ENCODE assay signal across 9 cellular contexts in the genomic region with DNA sequence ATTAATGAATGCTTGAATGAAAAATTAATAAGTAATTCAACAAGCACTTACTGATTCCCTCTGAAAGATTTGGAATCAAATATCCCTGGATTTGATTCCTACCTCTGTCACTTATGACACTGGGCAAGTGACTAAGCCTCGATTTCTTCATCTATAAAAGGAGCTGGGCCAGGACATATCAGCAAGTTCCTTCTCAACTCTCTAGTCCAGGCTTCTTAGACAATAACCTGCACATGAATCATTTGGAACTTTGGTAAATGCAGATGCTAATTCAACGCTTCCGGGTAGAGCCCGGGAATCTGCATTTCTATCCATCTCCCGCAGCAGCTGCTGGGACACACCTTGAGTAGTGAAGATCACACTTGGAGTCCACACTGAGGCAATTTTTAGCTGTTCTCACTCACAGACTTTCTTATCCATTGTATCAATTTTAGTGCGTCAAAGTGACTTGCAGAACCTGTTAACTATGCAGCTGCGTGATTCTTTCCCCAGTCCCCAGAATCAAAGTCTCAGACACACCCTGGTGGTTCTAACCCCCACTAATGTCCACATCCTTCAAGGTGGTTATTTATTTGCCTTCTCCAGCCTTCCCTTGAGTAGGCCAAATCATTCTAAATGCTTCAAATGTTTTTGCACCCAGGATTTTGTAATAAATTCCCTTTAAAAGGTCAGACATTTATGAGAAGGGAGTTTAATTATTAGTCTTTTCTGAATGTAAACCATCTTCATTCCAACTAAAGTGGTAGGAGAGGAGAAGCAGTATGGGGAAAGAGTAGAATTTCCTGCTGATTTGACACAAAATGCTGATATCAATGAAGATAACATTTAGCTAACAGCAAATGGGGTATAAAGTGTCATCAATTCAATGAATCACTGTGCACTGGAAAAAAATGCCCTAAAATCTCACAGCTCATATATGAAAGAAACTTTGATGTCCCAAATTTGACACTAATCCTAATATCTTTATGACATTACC. TPM values are rescaled to one million over a fixed set of nuclear protein-coding genes. Genes with fewer than 3 reads are reported as not detected.
DNase-seq lines count a peak whose midpoint lies in the region; ATAC-seq and TF ChIP-seq lines count a peak whose summit lies in the region.
"Had no signal": no experiment of that assay in that cellular context is flagged by ENCODE, and none has a peak within 500 bp of the region (broad histone marks: within the 10 kb centered on the region; RNA-seq: fewer than 3 reads in every experiment).

No MANE protein-coding gene starts in this region.

- no peak overlapping the region for H3K14ac ChIP-seq in mesenchymal stem cell (ENCODE audit: low read length in 2 of 2)

- peak overlapping the region; percentile 77 for H2BK5ac ChIP-seq in mesenchymal stem cell (ENCODE audit: low read depth, low read length, poor library complexity, severe bottlenecking)

- H2AFZ ChIP-seq in mesenchymal stem cell (ENCODE audit: low read depth, low read length) = no peak overlapping the region

- H3K9me3 ChIP-seq in HUES6 (ENCODE audit: control insufficient read depth, insufficient read depth, low read depth, low read length) (no peaks in the 10 kb centered on the region), mesenchymal stem cell (ENCODE audit: control insufficient read depth, low read length) (no peaks in the 10 kb centered on the region), heart right ventricle (no peaks in the 10 kb centered on the region)

- no peak for ATAC-seq in heart right ventricle
- no peak for ATAC-seq in omental fat pad (ENCODE audit: low FRiP score)

- H3K4ac ChIP-seq in mesenchymal stem cell (ENCODE audit: low read depth in 1 of 2, low read length in 2 of 2) = no peak overlapping the region

- H3K4me3 ChIP-seq in AG10803 (ENCODE audit: low read length) = no peak overlapping the region
- H3K4me3 ChIP-seq in HUES6 (ENCODE audit: low read depth, low read length) = no peak overlapping the region
- no peak overlapping the region for H3K4me3 ChIP-seq in brain microvascular endothelial cell (ENCODE audit: low read depth, low read length)
- H3K4me3 ChIP-seq in mesenchymal stem cell (ENCODE audit: insufficient read depth in 1 of 2, low read depth in 1 of 2, low read length in 2 of 2) = no peak overlapping the region
- H3K4me3 ChIP-seq in heart right ventricle = no peak overlapping the region

- WGBS in mesenchymal stem cell = 87% methylated on average over 7 of the region's 7 CpGs
- 94 to 97% methylated on average over 7 of the region's 7 CpGs for WGBS in heart right ventricle, 2 donors

- H2AK5ac ChIP-seq in mesenchymal stem cell (ENCODE audit: low read length, severe bottlenecking) = peak overlapping the region; percentile 85

- H3K4me1 ChIP-seq in HUES6 (ENCODE audit: control insufficient read depth, insufficient read depth, low read length) (peaks cover 46% of the 10 kb centered on the region), mesenchymal stem cell (ENCODE audit: control insufficient read depth, insufficient read depth, low read depth, low read length) (peaks cover 16% of the 10 kb centered on the region), heart right ventricle (peaks cover 0 to 38% (median 10%) of the 10 kb centered on the region in 9 donors)

- H3K79me1 ChIP-seq in mesenchymal stem cell (replicated peaks; ENCODE audit: low read length, poor library complexity, severe bottlenecking) = no peaks in the 10 kb centered on the region

- H3K36me3 ChIP-seq in HUES6 (ENCODE audit: control insufficient read depth, insufficient read depth, low read length) (no peaks in the 10 kb centered on the region), brain microvascular endothelial cell (replicated peaks) (no peaks in the 10 kb centered on the region), mesenchymal stem cell (ENCODE audit: control insufficient read depth in 1 of 2, insufficient read depth in 2 of 2, low read depth in 1 of 2, low read length in 2 of 2) (no peaks in the 10 kb centered on the region), heart right ventricle (peaks cover 0 to 6% (median 0%) of the 10 kb centered on the region in 9 donors)

- H4K8ac ChIP-seq in mesenchymal stem cell (ENCODE audit: low read length) = no peak overlapping the region

- DNase-seq in AG10803 (ENCODE audit: low read depth) (peak; percentile 37), brain microvascular endothelial cell (peak; percentile 20), mesenchymal stem cell (peak; percentile 53), heart right ventricle (no peak), omental fat pad (ENCODE audit: low spot score) (no peak), DMS53 (lab: John Stamatoyannopoulos, UW) (no peak), cortex of kidney (lab: John Stamatoyannopoulos, UW) (no peak)
- DNase-seq: caudate nucleus had no signal

- H2BK15ac ChIP-seq in mesenchymal stem cell (ENCODE audit: low read depth, poor library complexity, severe bottlenecking) = no peak overlapping the region

- H3K9ac ChIP-seq in HUES6 (ENCODE audit: low read length) = peak overlapping the region; percentile 54
- H3K9ac ChIP-seq in mesenchymal stem cell (ENCODE audit: low read length) = no peak overlapping the region

- in situ Hi-C loops in brain microvascular endothelial cell (cut with HindIII; ENCODE audit: low pct_ligation_motif_present, low sequenced_read_pairs) = no loop called here

- H3K23ac ChIP-seq in mesenchymal stem cell (ENCODE audit: low read length in 2 of 2) = no peak overlapping the region

- peak overlapping the region; percentile 9 for H2BK120ac ChIP-seq in mesenchymal stem cell (ENCODE audit: low read depth, low read length)

- H3K27ac ChIP-seq in HUES6 (ENCODE audit: low read depth, low read length) = peak overlapping the region; percentile 84; the same call in 1 of the 2 replicates
- peak overlapping the region; percentile 50 for H3K27ac ChIP-seq in brain microvascular endothelial cell
- H3K27ac ChIP-seq in mesenchymal stem cell (ENCODE audit: low read length, poor library complexity, severe bottlenecking) = peak overlapping the region; percentile 98
- no peak overlapping the region for H3K27ac ChIP-seq in heart right ventricle

- peak overlapping the region; percentile 10 to 21 for H2BK12ac ChIP-seq in mesenchymal stem cell (ENCODE audit: low read length in 2 of 2)

- H3K18ac ChIP-seq in mesenchymal stem cell (ENCODE audit: low read depth in 1 of 2, low read length in 2 of 2) = no peak overlapping the region

- intact Hi-C loops in heart right ventricle (cut with DNase I) = no loop called here

- H3K27me3 ChIP-seq in HUES6 (ENCODE audit: control insufficient read depth, insufficient read depth, low read length) (no peaks in the 10 kb centered on the region), brain microvascular endothelial cell (replicated peaks) (no peaks in the 10 kb centered on the region), mesenchymal stem cell (ENCODE audit: control insufficient read depth in 1 of 2, insufficient read depth in 1 of 2, low read length in 2 of 2) (no peaks in the 10 kb centered on the region), heart right ventricle (no peaks in the 10 kb centered on the region)

- no peak overlapping the region for H3K4me2 ChIP-seq in mesenchymal stem cell (ENCODE audit: low read length, poor library complexity, severe bottlenecking)

- TF ChIP-seq CTCF in AG10803 (conservative IDR thresholded peaks at IDR 0.05; ENCODE audit: low read length) = no peak
- no peak for TF ChIP-seq CTCF in brain microvascular endothelial cell (IDR thresholded peaks at IDR 0.05; ENCODE audit: low read depth, low read length, missing control alignments)
- TF ChIP-seq CTCF in heart right ventricle (IDR thresholded peaks at IDR 0.05) = no peak
- no peak for TF ChIP-seq CTCF in omental fat pad (IDR thresholded peaks at IDR 0.05)

- H4K91ac ChIP-seq in mesenchymal stem cell (ENCODE audit: low read length) = no peak overlapping the region

RNA-seq across cellular contexts. Expression of a gene that starts 26.0 kb away (rescaled TPM):
- polyA plus RNA-seq in mesenchymal stem cell (2013, experiment 1 of 2) = 84.5 TPM
- polyA plus RNA-seq in mesenchymal stem cell (2013, experiment 2 of 2) = 80.3 TPM
- total RNA-seq in heart right ventricle (10 to 100 TPM; 29.6 to 51.8 (median 37.5) TPM), omental fat pad (100 to 1,000 TPM; 117 to 186 (median 151) TPM)
- polyA plus RNA-seq in heart right ventricle = 10 to 100 TPM; 55.5 to 77.3 TPM

RNA-seq across cellular contexts. Expression of a gene that starts 46.3 kb away (rescaled TPM):
- 11.3 TPM for polyA plus RNA-seq in mesenchymal stem cell (2013, experiment 1 of 2)
- 11.6 TPM for polyA plus RNA-seq in mesenchymal stem cell (2013, experiment 2 of 2)
- 10 to 100 TPM in 3 of 10 donors, 1 to 10 TPM in 7; 7.5 to 14.6 (median 9.9) TPM for total RNA-seq in heart right ventricle
- 10 to 100 TPM in 1 of 2 donors, 1 to 10 TPM in 1; 4.3 to 20.0 TPM for polyA plus RNA-seq in heart right ventricle
- total RNA-seq in omental fat pad = 10 to 100 TPM in 3 of 4 donors, 1 to 10 TPM in 1; 9.8 to 38.2 (median 11.8) TPM

RNA-seq across cellular contexts. Expression of a gene that starts 46.7 kb away (rescaled TPM):
- polyA plus RNA-seq in mesenchymal stem cell (2013, experiment 1 of 2) = 13.5 TPM
- polyA plus RNA-seq in mesenchymal stem cell (2013, experiment 2 of 2) = 13.6 TPM
- total RNA-seq in heart right ventricle (10 to 100 TPM; 12.6 to 21.5 (median 17.3) TPM), omental fat pad (10 to 100 TPM in 3 of 4 donors, 1 to 10 TPM in 1; 6.8 to 12.5 (median 11.2) TPM)
- 10 to 100 TPM; 11.0 to 11.1 TPM for polyA plus RNA-seq in heart right ventricle

Comparison
In these comparisons a context has a peak if more than half of its experiments do, and no peak if none do; other contexts are left out.
1. DNase-seq: peak in AG10803 (single experiment), brain microvascular endothelial cell (single experiment) and mesenchymal stem cell (single experiment); none in heart right ventricle (0 of 2), omental fat pad (single experiment), DMS53 (single experiment) and cortex of kidney (single experiment).
2. H3K27ac ChIP-seq: peak in HUES6 (single experiment), brain microvascular endothelial cell (single experiment) and mesenchymal stem cell (single experiment); none in heart right ventricle (0 of 10).